Comparison of ENCODE assay signal across 23 cellular contexts in genomic region chr4:165308606-165309005, GRCh38.
"Had no signal": no experiment of that assay in that cellular context is flagged by ENCODE, and none has a peak within 500 bp of the region (broad histone marks: within the 10 kb centered on the region; RNA-seq: fewer than 3 reads in every experiment).

No MANE protein-coding gene starts in this region.

- ATAC-seq: activated CD8-positive, alpha-beta T cell treated with anti-CD3 and anti-CD28 coated beads for 36 hours; activated naive CD4-positive, alpha-beta T cell treated with anti-CD3 and anti-CD28 coated beads, Interleukin-2, amount 50 U/mL, for 72 hours; activated T-cell treated with anti-CD3 and anti-CD28 coated beads, Interleukin-2, amount 50 U/mL, for 4 hours had no signal

- DNase-seq: activated B cell treated with CpG ODN at 0.5 μM for 24 hours; activated CD4-positive, alpha-beta T cell treated with anti-CD3 and anti-CD28 coated beads for 48 hours; activated CD8-positive, alpha-beta T cell treated with anti-CD3 and anti-CD28 coated beads for 36 hours; activated effector memory CD4-positive, alpha-beta T cell treated with anti-CD3 and anti-CD28 coated beads, Interleukin-2, amount 50 U/mL, for 16 hours; activated T-cell treated with anti-CD3 and anti-CD28 coated beads, Interleukin-2, amount 50 U/mL, for 4 hours; amniotic stem cell; caudate nucleus; effector memory CD4-positive, alpha-beta T cell; hippocampal formation; kidney; left lung; natural killer cell; posterior cingulate gyrus; retina; small intestine; stimulated activated CD4-positive, alpha-beta T cell treated with anti-CD3 and anti-CD28 coated beads, Interleukin-4, amount 100 ng/mL, for 4 hours; stimulated activated CD8-positive, alpha-beta memory T cell treated with anti-CD3 and anti-CD28 coated beads, Interleukin-4, amount 100 ng/mL, for 48 hours; stimulated activated naive CD4-positive, alpha-beta T cell treated with Interleukin-2 at 50 U/mL for 16 hours; T-helper 2 cell had no signal

- H3K9me3 ChIP-seq: left lung, neutrophil, suprapubic skin had no signal

- H3K27me3 ChIP-seq: left lung, neutrophil, suprapubic skin had no signal

- H3K27ac ChIP-seq: coronary artery, neutrophil, suprapubic skin had no signal

- H3K4me3 ChIP-seq: coronary artery, left lung, suprapubic skin had no signal
